Comparison of ENCODE assay signal across 14 cellular contexts in genomic region chr4:184021389-184021788, GRCh38.
"Had no signal": no experiment of that assay in that cellular context is flagged by ENCODE, and none has a peak within 500 bp of the region (broad histone marks: within the 10 kb centered on the region; RNA-seq: fewer than 3 reads in every experiment).

No MANE protein-coding gene starts in this region.

- H3K4me3 ChIP-seq: psoas muscle, spleen had no signal

- H3K27ac ChIP-seq: psoas muscle, VCaP had no signal

- FAIRE-seq: kidney had no signal

- H3K9me3 ChIP-seq: psoas muscle, spleen had no signal

- DNase-seq: activated CD4-positive, alpha-beta T cell treated with anti-CD3 and anti-CD28 coated beads for 1 hour; activated CD4-positive, alpha-beta T cell treated with anti-CD3 and anti-CD28 coated beads, Interleukin-2, amount 50 U/mL, for 4 hours; activated naive CD4-positive, alpha-beta T cell; activated naive CD8-positive, alpha-beta T cell treated with anti-CD3 and anti-CD28 coated beads, Interleukin-2, amount 10 ng/mL, durations not matched to agents 7 days and 5 days; activated T-cell treated with anti-CD3 and anti-CD28 coated beads for 4 hours; cerebellar nuclear complex; effector CD8-positive, alpha-beta T cell; hippocampal formation; kidney; occipital lobe; psoas muscle; spleen had no signal

- H3K36me3 ChIP-seq: spleen had no signal

- ATAC-seq: psoas muscle, sciatic nerve had no signal

- H3K4me1 ChIP-seq: spleen had no signal

- H3K27me3 ChIP-seq: spleen had no signal
